In the genomic region with DNA sequence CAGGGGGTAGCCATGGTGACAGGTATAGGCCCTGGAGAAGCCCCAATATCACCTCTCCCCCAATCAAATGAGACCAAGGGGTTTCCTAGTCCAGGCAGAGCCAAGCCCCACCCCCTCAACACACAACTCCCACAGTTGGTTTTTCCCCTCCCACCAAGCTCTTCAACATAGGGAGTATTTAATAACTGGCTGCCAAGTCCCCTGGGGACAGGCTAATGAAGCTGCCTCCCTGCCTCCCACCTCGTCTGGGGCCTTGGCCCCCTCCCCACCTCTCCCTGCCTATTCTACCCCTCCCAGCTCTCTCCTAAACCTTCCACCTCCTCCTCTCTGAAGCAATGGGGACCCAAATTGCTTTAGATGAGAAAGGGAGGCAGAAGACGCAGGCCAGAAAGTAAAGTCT, we compare ENCODE assay signal across 27 cellular contexts. TPM values are rescaled to one million over a fixed set of nuclear protein-coding genes. Genes with fewer than 3 reads are reported as not detected.
DNase-seq lines count a peak whose midpoint lies in the region; ATAC-seq and TF ChIP-seq lines count a peak whose summit lies in the region.
"Had no signal": no experiment of that assay in that cellular context is flagged by ENCODE, and none has a peak within 500 bp of the region (broad histone marks: within the 10 kb centered on the region; RNA-seq: fewer than 3 reads in every experiment).

No MANE protein-coding gene starts in this region.

- TF ChIP-seq CTCF in activated CD8-positive, alpha-beta T cell treated with anti-CD3 and anti-CD28 coated beads for 36 hours (IDR thresholded peaks at IDR 0.05), result no peak
- TF ChIP-seq CTCF in glutamatergic neuron (IDR thresholded peaks at IDR 0.05; ENCODE audit: partially characterized antibody, unreplicated experiment) (no peak), RWPE1 (conservative IDR thresholded peaks at IDR 0.05; ENCODE audit: low read depth) (no peak)

- no peaks in the 10 kb centered on the region for H3K36me3 Mint-ChIP-seq in activated CD8-positive, alpha-beta T cell treated with anti-CD3 and anti-CD28 coated beads, Interleukin-2, amount 10 ng/mL, durations not matched to agents 7 days and 5 days (ENCODE audit: low read depth)
- no peaks in the 10 kb centered on the region for H3K36me3 Mint-ChIP-seq in activated CD8-positive, alpha-beta T cell treated with anti-CD3 and anti-CD28 coated beads for 36 hours (ENCODE audit: low read depth)
- no peaks in the 10 kb centered on the region for H3K36me3 Mint-ChIP-seq in glutamatergic neuron (ENCODE audit: unreplicated experiment)
- H3K36me3 Mint-ChIP-seq: activated naive CD8-positive, alpha-beta T cell treated with anti-CD3 and anti-CD28 coated beads, Interleukin-2, amount 10 ng/mL, durations not matched to agents 7 days and 5 days had no signal

- intact Hi-C loops in activated CD8-positive, alpha-beta T cell treated with anti-CD3 and anti-CD28 coated beads for 36 hours (cut with micrococcal nuclease), result no loop called here

- no peak for ATAC-seq in activated CD8-positive, alpha-beta T cell treated with anti-CD3 and anti-CD28 coated beads, Interleukin-2, amount 10 ng/mL, durations not matched to agents 7 days and 5 days
- no peak for ATAC-seq in activated CD8-positive, alpha-beta T cell treated with anti-CD3 and anti-CD28 coated beads for 36 hours
- ATAC-seq: left lobe of liver had no signal

- H3K27me3 Mint-ChIP-seq in activated CD8-positive, alpha-beta T cell treated with anti-CD3 and anti-CD28 coated beads, Interleukin-2, amount 10 ng/mL, durations not matched to agents 7 days and 5 days (ENCODE audit: low read depth), result peaks cover 17% of the 10 kb centered on the region
- H3K27me3 Mint-ChIP-seq in activated CD8-positive, alpha-beta T cell treated with anti-CD3 and anti-CD28 coated beads for 36 hours, result no peaks in the 10 kb centered on the region
- H3K27me3 Mint-ChIP-seq in glutamatergic neuron (ENCODE audit: unreplicated experiment), result peaks cover 3% of the 10 kb centered on the region
- H3K27me3 Mint-ChIP-seq: stimulated activated naive CD8-positive, alpha-beta T cell treated with anti-CD3 and anti-CD28 coated beads, Interleukin-15, amount 100 ng/mL, for 72 hours had no signal

- CTCF ChIA-PET in activated CD8-positive, alpha-beta T cell treated with anti-CD3 and anti-CD28 coated beads, Interleukin-2, amount 10 ng/mL, durations not matched to agents 7 days and 5 days (lab: Charles Lee), result no interaction called here
- CTCF ChIA-PET in activated CD8-positive, alpha-beta T cell treated with anti-CD3 and anti-CD28 coated beads for 36 hours (lab: Charles Lee), result interaction anchor here (1.3 kb wide), 1 partner anchor 165 kb away, joined by 5 read pairs; no protein-coding TSS in a partner anchor
- CTCF ChIA-PET in RWPE1 (lab: Yijun Ruan, JAX), result interaction anchor here (0.6 kb wide), 1 partner anchor 24 kb away, joined by 4 read pairs; no protein-coding TSS in a partner anchor

- H3K4me3 Mint-ChIP-seq in activated CD8-positive, alpha-beta T cell treated with anti-CD3 and anti-CD28 coated beads, Interleukin-2, amount 10 ng/mL, durations not matched to agents 7 days and 5 days, result no peak overlapping the region
- H3K4me3 Mint-ChIP-seq in activated CD8-positive, alpha-beta T cell treated with anti-CD3 and anti-CD28 coated beads for 36 hours, result no peak overlapping the region
- peak overlapping the region; percentile 15 for H3K4me3 Mint-ChIP-seq in glutamatergic neuron (ENCODE audit: unreplicated experiment)
- H3K4me3 Mint-ChIP-seq: activated CD4-positive, alpha-beta memory T cell treated with anti-CD3 and anti-CD28 coated beads, Interleukin-2, amount 10 ng/mL, durations not matched to agents 7 days and 5 days; T-helper 1 cell treated with Interleukin-12 subunit alpha and Interleukin-12 subunit beta and Interleukin-4 antibody, amounts not matched to agents 30 μg/mL and 1 μg/mL, for 36 hours had no signal

- H3K27ac Mint-ChIP-seq in activated CD8-positive, alpha-beta T cell treated with anti-CD3 and anti-CD28 coated beads, Interleukin-2, amount 10 ng/mL, durations not matched to agents 7 days and 5 days, result peak overlapping the region; percentile 26
- no peak overlapping the region for H3K27ac Mint-ChIP-seq in activated CD8-positive, alpha-beta T cell treated with anti-CD3 and anti-CD28 coated beads for 36 hours
- H3K27ac Mint-ChIP-seq in glutamatergic neuron (ENCODE audit: unreplicated experiment), result no peak overlapping the region
- H3K27ac Mint-ChIP-seq: stimulated activated naive CD8-positive, alpha-beta T cell treated with anti-CD3 and anti-CD28 coated beads, Interleukin-15, amount 100 ng/mL, for 72 hours; T-helper 1 cell treated with Interleukin-12 subunit alpha and Interleukin-12 subunit beta and Interleukin-4 antibody, amounts not matched to agents 30 μg/mL and 1 μg/mL, for 36 hours had no signal

- no peak overlapping the region for H3K27ac ChIP-seq in RWPE1
- H3K27ac ChIP-seq: ascending aorta, thyroid gland had no signal

- peaks cover 25% of the 10 kb centered on the region for H3K4me1 Mint-ChIP-seq in activated CD8-positive, alpha-beta T cell treated with anti-CD3 and anti-CD28 coated beads, Interleukin-2, amount 10 ng/mL, durations not matched to agents 7 days and 5 days (ENCODE audit: low read depth)
- H3K4me1 Mint-ChIP-seq in activated CD8-positive, alpha-beta T cell treated with anti-CD3 and anti-CD28 coated beads for 36 hours (ENCODE audit: low read depth), result peaks cover 16% of the 10 kb centered on the region
- H3K4me1 Mint-ChIP-seq in glutamatergic neuron (ENCODE audit: low read depth, unreplicated experiment), result peaks cover 39% of the 10 kb centered on the region

- POLR2A ChIA-PET in activated CD8-positive, alpha-beta T cell treated with anti-CD3 and anti-CD28 coated beads, Interleukin-2, amount 10 ng/mL, durations not matched to agents 7 days and 5 days (lab: Charles Lee), result no interaction called here
- POLR2A ChIA-PET in activated CD8-positive, alpha-beta T cell treated with anti-CD3 and anti-CD28 coated beads for 36 hours (lab: Charles Lee), result no interaction called here
- POLR2A ChIA-PET in RWPE1 (lab: Yijun Ruan, JAX; ENCODE audit: low non-redundant PET), result no interaction called here

- DNase-seq in activated CD8-positive, alpha-beta T cell treated with anti-CD3 and anti-CD28 coated beads, Interleukin-2, amount 10 ng/mL, durations not matched to agents 7 days and 5 days, result no peak
- no peak for DNase-seq in activated CD8-positive, alpha-beta T cell treated with anti-CD3 and anti-CD28 coated beads for 36 hours
- DNase-seq in NCI-H1417 (lab: John Stamatoyannopoulos, UW) (peak in 2 of 3 experiments; percentile 69 to 86), glutamatergic neuron (no peak), foreskin melanocyte (no peak), dedifferentiated amniotic fluid mesenchymal stem cell (ENCODE audit: extremely low spot score) (no peak), RWPE1 (ENCODE audit: low spot score) (no peak)
- DNase-seq: activated CD4-positive, alpha-beta memory T cell treated with anti-CD3 and anti-CD28 coated beads, Interleukin-2, amount 10 ng/mL, durations not matched to agents 7 days and 5 days; activated CD4-positive, CD25-positive, alpha-beta regulatory T cell treated with anti-CD3 and anti-CD28 coated beads, Interleukin-2, amount 50 U/mL, for 72 hours; activated effector memory CD4-positive, alpha-beta T cell treated with Interleukin-2 at 50 U/mL for 16 hours; activated naive CD8-positive, alpha-beta T cell treated with anti-CD3 and anti-CD28 coated beads, Interleukin-2, amount 10 ng/mL, durations not matched to agents 7 days and 5 days; BE2C; Caco-2; DMS79 treated with DMSO at 0.1 percent for 48 hours; naive thymus-derived CD4-positive, alpha-beta T cell; NCI-H526 treated with DMSO at 0.1 percent for 48 hours; SK-N-SH; thyroid gland had no signal

- no peaks in the 10 kb centered on the region for H3K9me3 Mint-ChIP-seq in activated CD8-positive, alpha-beta T cell treated with anti-CD3 and anti-CD28 coated beads, Interleukin-2, amount 10 ng/mL, durations not matched to agents 7 days and 5 days (ENCODE audit: insufficient read depth)
- no peaks in the 10 kb centered on the region for H3K9me3 Mint-ChIP-seq in activated CD8-positive, alpha-beta T cell treated with anti-CD3 and anti-CD28 coated beads for 36 hours
- H3K9me3 Mint-ChIP-seq in glutamatergic neuron (ENCODE audit: unreplicated experiment), result peaks cover 4% of the 10 kb centered on the region
- H3K9me3 Mint-ChIP-seq: activated CD4-positive, alpha-beta memory T cell treated with anti-CD3 and anti-CD28 coated beads, Interleukin-2, amount 10 ng/mL, durations not matched to agents 7 days and 5 days; stimulated activated naive CD8-positive, alpha-beta T cell treated with anti-CD3 and anti-CD28 coated beads, Interleukin-15, amount 100 ng/mL, for 72 hours; T-helper 1 cell treated with Interleukin-12 subunit alpha and Interleukin-12 subunit beta and Interleukin-4 antibody, amounts not matched to agents 30 μg/mL and 1 μg/mL, for 36 hours had no signal

RNA-seq across cellular contexts. Expression of gene CPLX2, which starts 23.4 kb away (rescaled TPM):
- not detected for total RNA-seq in activated CD8-positive, alpha-beta T cell treated with anti-CD3 and anti-CD28 coated beads, Interleukin-2, amount 10 ng/mL, durations not matched to agents 7 days and 5 days
- total RNA-seq in activated CD8-positive, alpha-beta T cell treated with anti-CD3 and anti-CD28 coated beads for 36 hours, result not detected
- total RNA-seq in glutamatergic neuron (ENCODE audit: unreplicated experiment), result 162 TPM
- total RNA-seq: activated CD4-positive, alpha-beta memory T cell treated with anti-CD3 and anti-CD28 coated beads, Interleukin-2, amount 10 ng/mL, durations not matched to agents 7 days and 5 days; activated naive CD8-positive, alpha-beta T cell treated with anti-CD3 and anti-CD28 coated beads, Interleukin-2, amount 10 ng/mL, durations not matched to agents 7 days and 5 days; ascending aorta; Caco-2; cardiac septum; dermis blood vessel endothelial cell; glomerular endothelial cell; left lobe of liver; naive thymus-derived CD4-positive, alpha-beta T cell; OCI-LY7; omental fat pad had no signal

Comparison
In these comparisons a context has a peak if more than half of its experiments do, and no peak if none do; other contexts are left out.
1. DNase-seq: peak in NCI-H1417 (2 of 3); none in activated CD8-positive, alpha-beta T cell treated with anti-CD3 and anti-CD28 coated beads, Interleukin-2, amount 10 ng/mL, durations not matched to agents 7 days and 5 days (single experiment), activated CD8-positive, alpha-beta T cell treated with anti-CD3 and anti-CD28 coated beads for 36 hours (single experiment), glutamatergic neuron (single experiment), foreskin melanocyte (single experiment), dedifferentiated amniotic fluid mesenchymal stem cell (single experiment) and RWPE1 (single experiment).
2. RNA of gene CPLX2, which starts 23.4 kb away (total RNA-seq): 162 TPM in glutamatergic neuron (single experiment); not detected in activated CD8-positive, alpha-beta T cell treated with anti-CD3 and anti-CD28 coated beads, Interleukin-2, amount 10 ng/mL, durations not matched to agents 7 days and 5 days and not detected in activated CD8-positive, alpha-beta T cell treated with anti-CD3 and anti-CD28 coated beads for 36 hours; every median in the first group is over 100 times any median in the second.